In the genomic region with DNA sequence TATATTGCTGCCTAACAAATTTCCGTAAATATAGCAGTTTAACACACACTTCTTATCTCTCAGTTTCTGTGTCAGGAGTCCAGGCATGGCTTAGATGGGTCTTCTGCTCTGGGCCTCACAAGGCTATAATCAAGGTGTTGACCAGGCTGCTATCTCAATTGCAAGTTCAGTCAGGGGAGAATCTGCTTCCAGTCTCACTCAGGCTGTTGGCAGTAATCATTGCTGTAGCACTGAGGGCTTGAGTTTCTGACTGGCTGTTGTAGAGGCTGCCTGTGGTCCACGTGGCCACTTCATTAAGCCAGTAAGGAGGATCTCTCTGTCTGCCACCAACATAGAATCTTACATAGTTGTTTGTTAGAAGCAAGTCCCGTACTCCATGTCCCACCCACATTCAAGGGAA, we compare ENCODE assay signal across 17 cellular contexts.
"Had no signal": no experiment of that assay in that cellular context is flagged by ENCODE, and none has a peak within 500 bp of the region (broad histone marks: within the 10 kb centered on the region; RNA-seq: fewer than 3 reads in every experiment).

No MANE protein-coding gene starts in this region.

- DNase-seq: activated CD4-positive, alpha-beta T cell treated with anti-CD3 and anti-CD28 coated beads for 4 hours; activated CD8-positive, alpha-beta memory T cell treated with anti-CD3 and anti-CD28 coated beads, Interleukin-2, amount 50 U/mL, for 4 hours; activated CD8-positive, alpha-beta T cell treated with anti-CD3 and anti-CD28 coated beads for 36 hours; activated gamma-delta T cell treated with Interleukin-2 at 50 U/mL for 16 hours; activated naive CD8-positive, alpha-beta T cell treated with anti-CD3 and anti-CD28 coated beads for 36 hours; activated T-cell treated with anti-CD3 and anti-CD28 coated beads, Interleukin-2, amount 50 U/mL, for 72 hours; anterior cingulate cortex; naive thymus-derived CD4-positive, alpha-beta T cell; sigmoid colon; stimulated activated CD4-positive, alpha-beta T cell treated with anti-CD3 and anti-CD28 coated beads, Interleukin-2, amount 100 ng/mL, for 24 hours; stimulated activated naive CD4-positive, alpha-beta T cell treated with Interleukin-2 at 50 U/mL for 16 hours; upper lobe of right lung; WERI-Rb-1 had no signal

- H3K27ac Mint-ChIP-seq: activated CD8-positive, alpha-beta T cell treated with anti-CD3 and anti-CD28 coated beads for 36 hours; activated naive CD8-positive, alpha-beta T cell treated with anti-CD3 and anti-CD28 coated beads for 36 hours; activated T-cell treated with anti-CD3 and anti-CD28 coated beads, Interleukin-2, amount 50 U/mL, for 72 hours had no signal

- H3K27ac ChIP-seq: breast epithelium, neutrophil, prostate gland, sigmoid colon, upper lobe of right lung, WERI-Rb-1 had no signal

- H3K9me3 ChIP-seq: breast epithelium, neutrophil, prostate gland, sigmoid colon, upper lobe of right lung had no signal

- H3K9me3 Mint-ChIP-seq: activated CD8-positive, alpha-beta T cell treated with anti-CD3 and anti-CD28 coated beads for 36 hours; activated naive CD8-positive, alpha-beta T cell treated with anti-CD3 and anti-CD28 coated beads for 36 hours; activated T-cell treated with anti-CD3 and anti-CD28 coated beads, Interleukin-2, amount 50 U/mL, for 72 hours; naive thymus-derived CD4-positive, alpha-beta T cell had no signal

- H3K4me1 ChIP-seq: breast epithelium, prostate gland had no signal

- H3K36me3 ChIP-seq: breast epithelium, neutrophil, prostate gland, sigmoid colon, upper lobe of right lung, WERI-Rb-1 had no signal

- H3K4me3 Mint-ChIP-seq: activated CD8-positive, alpha-beta T cell treated with anti-CD3 and anti-CD28 coated beads for 36 hours; activated naive CD8-positive, alpha-beta T cell treated with anti-CD3 and anti-CD28 coated beads for 36 hours; activated T-cell treated with anti-CD3 and anti-CD28 coated beads, Interleukin-2, amount 50 U/mL, for 72 hours; naive thymus-derived CD4-positive, alpha-beta T cell had no signal

- ATAC-seq: activated CD8-positive, alpha-beta T cell treated with anti-CD3 and anti-CD28 coated beads for 36 hours; activated T-cell treated with anti-CD3 and anti-CD28 coated beads, Interleukin-2, amount 50 U/mL, for 72 hours; naive thymus-derived CD4-positive, alpha-beta T cell; upper lobe of right lung had no signal

- H3K36me3 Mint-ChIP-seq: activated naive CD8-positive, alpha-beta T cell treated with anti-CD3 and anti-CD28 coated beads for 36 hours; naive thymus-derived CD4-positive, alpha-beta T cell had no signal

- H3K4me3 ChIP-seq: breast epithelium, lung, prostate gland, sigmoid colon, upper lobe of right lung had no signal

- H3K27me3 Mint-ChIP-seq: activated CD8-positive, alpha-beta T cell treated with anti-CD3 and anti-CD28 coated beads for 36 hours; activated naive CD8-positive, alpha-beta T cell treated with anti-CD3 and anti-CD28 coated beads for 36 hours; naive thymus-derived CD4-positive, alpha-beta T cell had no signal

- H3K27me3 ChIP-seq: breast epithelium, neutrophil, sigmoid colon, upper lobe of right lung had no signal
